20 cellular contexts compared by ENCODE assay signal in genomic region chr18:75868031-75868430, GRCh38.
"Had no signal": no experiment of that assay in that cellular context is flagged by ENCODE, and none has a peak within 500 bp of the region (broad histone marks: within the 10 kb centered on the region; RNA-seq: fewer than 3 reads in every experiment).

No MANE protein-coding gene starts in this region.

- H3K4me3 ChIP-seq: esophagus squamous epithelium, gastroesophageal sphincter, left ventricle myocardium inferior, lower lobe of right lung, ovary, thoracic aorta had no signal

- H3K27ac ChIP-seq: esophagus squamous epithelium, left ventricle myocardium inferior, lower lobe of right lung, ovary had no signal

- FAIRE-seq: colon, kidney had no signal

- DNase-seq: cerebellar nuclear complex; effector memory CD8-positive, alpha-beta T cell; esophagus squamous epithelium; foreskin fibroblast; kidney; left cardiac atrium; left ventricle myocardium inferior; lower lobe of right lung; naive thymus-derived CD8-positive, alpha-beta T cell; ovary; right cardiac atrium; stimulated activated CD4-positive, alpha-beta T cell treated with anti-CD3 and anti-CD28 coated beads, Interleukin-15, amount 100 ng/mL, for 24 hours; stimulated activated CD4-positive, alpha-beta T cell treated with anti-CD3 and anti-CD28 coated beads, Interleukin-1b, Interleukin-23, amount 100 ng/mL, for 48 hours; stimulated activated CD4-positive, alpha-beta T cell treated with anti-CD3 and anti-CD28 coated beads, Interleukin-4, amount 100 ng/mL, for 24 hours; stimulated activated naive B cell treated with anti-CD40 and anti-IgM and Interleukin-4, amounts not matched to agents 10 μg/mL and 1 μg/mL and 100 μg/mL, for 72 hours; stimulated activated naive CD8-positive, alpha-beta T cell treated with anti-CD3 and anti-CD28 coated beads, Interleukin-15, amount 100 ng/mL, for 72 hours; substantia nigra had no signal

- ATAC-seq: effector memory CD8-positive, alpha-beta T cell; gastroesophageal sphincter; left cardiac atrium; lower lobe of right lung; naive thymus-derived CD8-positive, alpha-beta T cell; right cardiac atrium; stimulated activated naive B cell treated with anti-CD40 and anti-IgM and Interleukin-4, amounts not matched to agents 10 μg/mL and 1 μg/mL and 100 μg/mL, for 72 hours; stimulated activated naive CD8-positive, alpha-beta T cell treated with anti-CD3 and anti-CD28 coated beads, Interleukin-15, amount 100 ng/mL, for 72 hours had no signal

- H3K9me3 ChIP-seq: esophagus squamous epithelium, gastroesophageal sphincter, left ventricle myocardium inferior, lower lobe of right lung, ovary, thoracic aorta had no signal

- H3K36me3 ChIP-seq: esophagus squamous epithelium, gastroesophageal sphincter, left ventricle myocardium inferior, lower lobe of right lung, ovary, thoracic aorta had no signal

- H3K4me1 ChIP-seq: esophagus squamous epithelium, left ventricle myocardium inferior, lower lobe of right lung had no signal

- H3K27me3 ChIP-seq: esophagus squamous epithelium, gastroesophageal sphincter, ovary had no signal
